Comparison of ENCODE assay signal across 1 cellular context in genomic region chr16:57366544-57367040, GRCh38.
A peak's percentile ranks its signal among the peaks of the same experiment; 100 is the strongest.
TF ChIP-seq lines count a peak whose summit lies in the region.

No MANE protein-coding gene starts in this region.

TF ChIP-seq in HepG2, 621 proteins besides CTCF, POLR2A, EP300 and RAD21:
- TF ChIP-seq MAFK (conservative IDR thresholded peaks at IDR 0.05 in 1 of 2, IDR thresholded peaks at IDR 0.05 in 1 of 2; ENCODE audit: low read length in 2 of 2) (no peak), HOXA9 (CRISPR knock-in tag; IDR thresholded peaks at IDR 0.05; ENCODE audit: borderline replicate concordance) (no peak), ZNF101 (CRISPR knock-in tag; IDR thresholded peaks at IDR 0.05; ENCODE audit: borderline replicate concordance, low read depth) (no peak), TBX2 (CRISPR knock-in tag; IDR thresholded peaks at IDR 0.05; ENCODE audit: borderline replicate concordance) (0 out of 2 replicates have a peak, but pooled peaks have one; percentile 6), TEF (CRISPR knock-in tag; IDR thresholded peaks at IDR 0.05) (no peak), MAFG (CRISPR knock-in tag; IDR thresholded peaks at IDR 0.05) (0 out of 2 replicates have a peak, but pooled peaks have one; percentile 7), MIXL1 (CRISPR knock-in tag; IDR thresholded peaks at IDR 0.05) (no peak), ZNF441 (CRISPR knock-in tag; IDR thresholded peaks at IDR 0.05; ENCODE audit: borderline replicate concordance) (no peak), UBTF (CRISPR knock-in tag; IDR thresholded peaks at IDR 0.05) (0 out of 2 replicates have a peak, but pooled peaks have one; percentile 5)
- TF ChIP-seq, protein P1, sequence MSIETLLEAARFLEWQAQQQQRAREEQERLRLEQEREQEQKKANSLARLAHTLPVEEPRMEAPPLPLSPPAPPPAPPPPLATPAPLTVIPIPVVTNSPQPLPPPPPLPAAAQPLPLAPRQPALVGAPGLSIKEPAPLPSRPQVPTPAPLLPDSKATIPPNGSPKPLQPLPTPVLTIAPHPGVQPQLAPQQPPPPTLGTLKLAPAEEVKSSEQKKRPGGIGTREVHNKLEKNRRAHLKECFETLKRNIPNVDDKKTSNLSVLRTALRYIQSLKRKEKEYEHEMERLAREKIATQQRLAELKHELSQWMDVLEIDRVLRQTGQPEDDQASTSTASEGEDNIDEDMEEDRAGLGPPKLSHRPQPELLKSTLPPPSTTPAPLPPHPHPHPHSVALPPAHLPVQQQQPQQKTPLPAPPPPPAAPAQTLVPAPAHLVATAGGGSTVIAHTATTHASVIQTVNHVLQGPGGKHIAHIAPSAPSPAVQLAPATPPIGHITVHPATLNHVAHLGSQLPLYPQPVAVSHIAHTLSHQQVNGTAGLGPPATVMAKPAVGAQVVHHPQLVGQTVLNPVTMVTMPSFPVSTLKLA (IDR thresholded peaks at IDR 0.05) = peak; percentile 14; the same call in 1 of the 2 replicates
- TF ChIP-seq, protein P2, sequence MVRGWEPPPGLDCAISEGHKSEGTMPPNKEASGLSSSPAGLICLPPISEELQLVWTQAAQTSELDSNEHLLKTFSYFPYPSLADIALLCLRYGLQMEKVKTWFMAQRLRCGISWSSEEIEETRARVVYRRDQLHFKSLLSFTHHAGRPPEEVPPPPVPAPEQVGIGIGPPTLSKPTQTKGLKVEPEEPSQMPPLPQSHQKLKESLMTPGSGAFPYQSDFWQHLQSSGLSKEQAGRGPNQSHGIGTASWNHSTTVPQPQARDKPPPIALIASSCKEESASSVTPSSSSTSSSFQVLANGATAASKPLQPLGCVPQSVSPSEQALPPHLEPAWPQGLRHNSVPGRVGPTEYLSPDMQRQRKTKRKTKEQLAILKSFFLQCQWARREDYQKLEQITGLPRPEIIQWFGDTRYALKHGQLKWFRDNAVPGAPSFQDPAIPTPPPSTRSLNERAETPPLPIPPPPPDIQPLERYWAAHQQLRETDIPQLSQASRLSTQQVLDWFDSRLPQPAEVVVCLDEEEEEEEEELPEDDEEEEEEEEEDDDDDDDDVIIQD (CRISPR knock-in tag; IDR thresholded peaks at IDR 0.05; ENCODE audit: low read depth) = no peak
TF ChIP-seq in HepG2: peak in this region for 4.
